ENCODE assay signal across 1 cellular context in the genomic region with DNA sequence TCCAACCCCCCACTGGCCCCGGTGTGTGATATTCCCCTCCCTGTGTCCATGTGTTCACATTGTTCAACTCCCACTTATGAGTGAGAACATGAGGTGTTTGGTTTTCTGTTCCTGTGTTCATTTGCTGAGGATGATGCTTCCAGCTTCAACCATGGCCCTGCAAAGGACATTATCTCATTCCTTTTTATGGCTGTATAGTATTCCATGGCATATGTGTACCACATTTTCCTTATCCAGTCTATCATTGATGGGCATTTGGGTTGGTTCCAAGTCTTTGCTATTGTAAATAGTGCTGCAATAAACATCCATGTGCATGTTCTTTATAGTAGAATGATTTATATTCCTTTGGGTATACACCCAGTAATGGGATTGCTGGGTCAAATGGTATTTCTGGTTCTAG. TPM values are rescaled to one million over a fixed set of nuclear protein-coding genes. Genes with fewer than 3 reads are reported as not detected.
"Had no signal": no experiment of that assay in that cellular context is flagged by ENCODE, and none has a peak within 500 bp of the region (broad histone marks: within the 10 kb centered on the region; RNA-seq: fewer than 3 reads in every experiment).

No MANE protein-coding gene starts in this region.

RNA-seq across cellular contexts. Expression of a gene that starts 10.5 kb away (rescaled TPM):
- total RNA-seq: MCF 10A had no signal
